In the genomic region with DNA sequence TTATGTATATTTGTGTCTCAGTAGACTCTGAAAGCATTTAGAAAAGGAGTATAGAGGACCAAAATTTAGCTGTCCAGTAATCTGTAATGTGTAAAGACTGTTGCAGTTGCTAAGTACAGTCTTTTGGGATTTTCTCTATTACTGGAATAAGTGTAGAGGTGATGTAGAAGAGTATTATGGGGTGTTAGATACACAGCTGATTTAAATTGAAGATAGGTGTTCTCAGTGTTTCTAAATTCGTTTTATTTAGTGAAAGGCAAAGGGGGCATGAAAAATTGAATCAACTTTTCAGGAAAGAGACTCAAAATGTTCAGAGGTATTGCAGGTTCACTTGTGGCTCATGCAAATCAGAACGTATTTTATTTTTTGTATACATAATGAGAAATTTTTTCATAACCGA, we compare ENCODE assay signal across 4 cellular contexts. TPM values are rescaled to one million over a fixed set of nuclear protein-coding genes. Genes with fewer than 3 reads are reported as not detected.
"Had no signal": no experiment of that assay in that cellular context is flagged by ENCODE, and none has a peak within 500 bp of the region (broad histone marks: within the 10 kb centered on the region; RNA-seq: fewer than 3 reads in every experiment).

No MANE protein-coding gene starts in this region.

- DNase-seq: GDM1, GF-D8 had no signal

- ATAC-seq: GM12878 had no signal

- H3K4me3 ChIP-seq: GM12878 had no signal

RNA-seq across cellular contexts. Expression of a gene that starts 46.8 kb away (rescaled TPM):
- total RNA-seq: G401, GM12878 had no signal
